ENCODE assay signal across 17 cellular contexts in genomic region chr4:122896270-122896669, GRCh38. TPM values are rescaled to one million over a fixed set of nuclear protein-coding genes. Genes with fewer than 3 reads are reported as not detected.
DNase-seq lines count a peak whose midpoint lies in the region; ATAC-seq, FAIRE-seq and TF ChIP-seq lines count a peak whose summit lies in the region.
"Had no signal": no experiment of that assay in that cellular context is flagged by ENCODE, and none has a peak within 500 bp of the region (broad histone marks: within the 10 kb centered on the region; RNA-seq: fewer than 3 reads in every experiment).

No MANE protein-coding gene starts in this region.

- no peak overlapping the region for H2BK120ac ChIP-seq in H1 (replicated peaks; ENCODE audit: low read depth, low read length)

- H2BK12ac ChIP-seq in H1 (ENCODE audit: low read depth, low read length), result no peak overlapping the region

- H3K36me3 ChIP-seq in ACC112 (ENCODE audit: insufficient read depth, low read length) (peaks cover 25% of the 10 kb centered on the region), Panc1 (ENCODE audit: control insufficient read depth, insufficient read depth, low read length) (peaks cover 8% of the 10 kb centered on the region), H1 (ENCODE audit: control insufficient read depth in 2 of 4, insufficient read depth in 4 of 4, low read length in 3 of 4) (peaks cover 0 to 66% (median 20%) of the 10 kb centered on the region in 4 experiments; a peak in 6 of 8 replicates), smooth muscle cell (ENCODE audit: low read depth) (no peaks in the 10 kb centered on the region)
- H3K36me3 ChIP-seq: BLaER1 had no signal

- peaks cover 3 to 5% of the 10 kb centered on the region in 2 experiments for H4K20me1 ChIP-seq in H1 (replicated peaks in 1 of 2; ENCODE audit: control insufficient read depth in 1 of 2, insufficient read depth in 2 of 2, low read length in 2 of 2)
- no peaks in the 10 kb centered on the region for H4K20me1 ChIP-seq in smooth muscle cell (ENCODE audit: low read depth)
- H4K20me1 ChIP-seq: BLaER1 had no signal

- H3K9me3 Mint-ChIP-seq in activated T-cell treated with anti-CD3 and anti-CD28 coated beads, Interleukin-2, amount 50 U/mL, for 24 hours, result no peaks in the 10 kb centered on the region
- H3K9me3 Mint-ChIP-seq: CD8-positive, alpha-beta memory T cell had no signal

- no peaks in the 10 kb centered on the region for H3K9me3 ChIP-seq in Panc1 (ENCODE audit: control insufficient read depth, insufficient read depth, low read depth, low read length)
- no peaks in the 10 kb centered on the region for H3K9me3 ChIP-seq in H1 (ENCODE audit: insufficient read depth in 2 of 2, low read depth in 1 of 2, low read length in 1 of 2)
- no peaks in the 10 kb centered on the region for H3K9me3 ChIP-seq in smooth muscle cell (replicated peaks; ENCODE audit: low read depth)
- H3K9me3 ChIP-seq: BLaER1 had no signal

- no peak overlapping the region for H4K91ac ChIP-seq in H1 (replicated peaks; ENCODE audit: insufficient read length, low read length)

- H4K5ac ChIP-seq in H1 (ENCODE audit: insufficient read length, low read depth, low read length), result no peak overlapping the region

- H3K23ac ChIP-seq in H1 (ENCODE audit: insufficient read length), result no peak overlapping the region

- H3K4me2 ChIP-seq in H1 (ENCODE audit: insufficient read depth in 1 of 2, low read depth in 2 of 2, low read length in 2 of 2) (no peak overlapping the region), smooth muscle cell (no peak overlapping the region)
- H3K4me2 ChIP-seq: BLaER1, GM23338 had no signal

- no peak overlapping the region for H3K27ac Mint-ChIP-seq in activated T-cell treated with anti-CD3 and anti-CD28 coated beads, Interleukin-2, amount 50 U/mL, for 24 hours
- H3K27ac Mint-ChIP-seq: GM23338 had no signal

- H3K9ac ChIP-seq in H1 (replicated peaks in 1 of 4; ENCODE audit: extremely low read depth in 1 of 4, low read depth in 3 of 4, low read length in 3 of 4) (no peak overlapping the region), smooth muscle cell (ENCODE audit: low read depth) (peak overlapping the region; percentile 13)
- H3K9ac ChIP-seq: BLaER1 had no signal

- no peaks in the 10 kb centered on the region for H3K27me3 Mint-ChIP-seq in activated T-cell treated with anti-CD3 and anti-CD28 coated beads, Interleukin-2, amount 50 U/mL, for 24 hours

- CTCF ChIA-PET in Panc1 (lab: Charles Lee) (no interaction called here), H1 (lab: Charles Lee; ENCODE audit: partially characterized antibody) (interaction anchor here (0.6 to 1.6 kb wide), 6 partner anchors 16 to 175 kb away, joined by 3 to 5 read pairs (median 3); no protein-coding TSS in a partner anchor)

- no peak overlapping the region for H3K14ac ChIP-seq in H1 (ENCODE audit: insufficient read length)

- H2BK15ac ChIP-seq in H1 (ENCODE audit: low read length), result no peak overlapping the region

- 0 out of 3 replicates have a peak, but pooled peaks of 1 of the 2 experiments have one; percentile 19 for TF ChIP-seq POLR2A in H1 (IDR thresholded peaks at IDR 0.05; ENCODE audit: control extremely low read depth in 1 of 2, low read depth in 2 of 2, low read length in 2 of 2)

- TF ChIP-seq CTCF in Panc1 (IDR thresholded peaks at IDR 0.05), result no peak
- TF ChIP-seq CTCF in H1 (IDR thresholded peaks at IDR 0.05; ENCODE audit: control extremely low read depth in 1 of 3, insufficient read depth in 1 of 3, low read depth in 1 of 3, low read length in 3 of 3), result no peak
- TF ChIP-seq CTCF in smooth muscle cell (IDR thresholded peaks at IDR 0.05; ENCODE audit: borderline replicate concordance, insufficient read depth, poor library complexity, severe bottlenecking), result no peak

- no peak overlapping the region for H3K56ac ChIP-seq in H1 (replicated peaks; ENCODE audit: insufficient read length, low read depth, low read length)

- no peak for TF ChIP-seq RAD21 in H1 (IDR thresholded peaks at IDR 0.05 in 1 of 2, conservative IDR thresholded peaks at IDR 0.05 in 1 of 2; ENCODE audit: low read depth in 2 of 2, low read length in 2 of 2)

- in situ Hi-C loops in Panc1 (cut with HindIII; ENCODE audit: low pct_unique_long_range_greater_than_20kb, low sequenced_read_pairs), result no loop called here
- in situ Hi-C loops in ACHN (cut with HindIII; ENCODE audit: low pct_ligation_motif_present, low pct_unique_long_range_greater_than_20kb, low sequenced_read_pairs), result no loop called here

- H3K79me1 ChIP-seq in H1 (ENCODE audit: low read depth, low read length), result peaks cover 2% of the 10 kb centered on the region; the same call in 1 of the 2 replicates

- no peak for FAIRE-seq in H1 (lab: Jason Lieb, UNC)

- H3K4me3 ChIP-seq in ACC112 (ENCODE audit: low read depth, low read length), result peak overlapping the region; percentile 31; the same call in 1 of the 2 replicates
- no peak overlapping the region for H3K4me3 ChIP-seq in Panc1 (ENCODE audit: low read depth in 2 of 2, low read length in 2 of 2)
- H3K4me3 ChIP-seq in H1 (ENCODE audit: extremely low read depth in 1 of 4, insufficient read depth in 2 of 4, low read depth in 3 of 4, low read length in 4 of 4), result no peak overlapping the region
- H3K4me3 ChIP-seq in smooth muscle cell, result no peak overlapping the region
- H3K4me3 ChIP-seq: BLaER1, GM23338 had no signal

- no peaks in the 10 kb centered on the region for H3K4me1 Mint-ChIP-seq in activated T-cell treated with anti-CD3 and anti-CD28 coated beads, Interleukin-2, amount 50 U/mL, for 24 hours (ENCODE audit: low read depth)
- H3K4me1 Mint-ChIP-seq: CD8-positive, alpha-beta memory T cell had no signal

- no TSS peak for BruUV-seq in Panc1 (replicated peaks; lab: Mats Ljungman, UMichigan)

- H3K23me2 ChIP-seq in H1 (ENCODE audit: low read depth, low read length), result no peaks in the 10 kb centered on the region

- DNase-seq in Panc1 (ENCODE audit: low read depth, low spot score) (no peak), H1 (ENCODE audit: low read depth in 1 of 2, low spot score in 2 of 2) (no peak), smooth muscle cell (lab: John Stamatoyannopoulos, UW; ENCODE audit: unreplicated experiment) (no peak), NCI-H748 treated with DMSO at 0.1 percent for 48 hours (lab: John Stamatoyannopoulos, UW) (no peak), ACHN (no peak)
- DNase-seq in activated T-cell treated with anti-CD3 and anti-CD28 coated beads, Interleukin-2, amount 50 U/mL, for 24 hours, result no peak
- DNase-seq: CD8-positive, alpha-beta memory T cell; DND-41; GDM1; KG1; NCI-H1092; NCI-H1694 treated with DMSO at 0.1 percent for 48 hours; NCI-H345; SHP77 treated with DMSO at 0.1 percent for 48 hours had no signal

- H2BK20ac ChIP-seq in H1 (ENCODE audit: low read length), result no peak overlapping the region

- no peak for ATAC-seq in Panc1
- ATAC-seq: GM23338 had no signal

- peaks cover 6% of the 10 kb centered on the region for H3F3A ChIP-seq in smooth muscle cell (ENCODE audit: low read depth)

- no peak overlapping the region for H3K4ac ChIP-seq in H1 (replicated peaks; ENCODE audit: insufficient read length, low read depth, low read length)

- H3K27me3 ChIP-seq in ACC112 (ENCODE audit: insufficient read depth, low read length) (no peaks in the 10 kb centered on the region), Panc1 (ENCODE audit: control insufficient read depth, insufficient read depth, low read length) (no peaks in the 10 kb centered on the region), H1 (replicated peaks in 1 of 4; ENCODE audit: control insufficient read depth in 3 of 4, extremely low read depth in 1 of 4, insufficient read depth in 3 of 4, low read length in 3 of 4) (peaks cover 0 to 2% (median 0%) of the 10 kb centered on the region in 4 experiments; a peak in 1 of 7 replicates), smooth muscle cell (ENCODE audit: low read depth) (no peaks in the 10 kb centered on the region)
- H3K27me3 ChIP-seq: BLaER1 had no signal

- WGBS in H1 (ENCODE audit: extremely low coverage in 1 of 2, insufficient coverage in 1 of 2, insufficient read length in 1 of 2, insufficient replicate concordance in 2 of 2, low coverage in 1 of 2, low lambda C conversion rate in 2 of 2, missing lambda C conversion rate in 1 of 2), 2 experiments, result 94% methylated on average over 1 of the region's 1 CpG; no CpG with 5 or more reads in 1 of the 2 experiments
- 95% methylated on average over 1 of the region's 1 CpG for WGBS in smooth muscle cell (ENCODE audit: low lambda C conversion rate)

- no peaks in the 10 kb centered on the region for H3K36me3 Mint-ChIP-seq in activated T-cell treated with anti-CD3 and anti-CD28 coated beads, Interleukin-2, amount 50 U/mL, for 24 hours (ENCODE audit: low read depth)

- H2AK5ac ChIP-seq in H1 (ENCODE audit: low read depth, low read length), result no peak overlapping the region

- TF ChIP-seq EP300 in H1 (IDR thresholded peaks at IDR 0.05; ENCODE audit: borderline replicate concordance in 1 of 2, low read depth in 2 of 2, low read length in 2 of 2), result no peak

- H3K27ac ChIP-seq in ACC112 (ENCODE audit: low read depth, low read length) (peak overlapping the region; percentile 85), Panc1 (ENCODE audit: low read length) (peak overlapping the region; percentile 87), H1 (ENCODE audit: low read depth, low read length) (no peak overlapping the region), smooth muscle cell (ENCODE audit: low read depth) (peak overlapping the region; percentile 10)
- H3K27ac ChIP-seq: BLaER1 had no signal

- H3K79me2 ChIP-seq in ACC112 (ENCODE audit: control insufficient read depth, insufficient read depth, low read length, unreplicated experiment), result peaks cover 34% of the 10 kb centered on the region
- peaks cover 0 to 12% of the 10 kb centered on the region in 2 experiments; a peak in 2 of 4 replicates for H3K79me2 ChIP-seq in H1 (ENCODE audit: control insufficient read depth in 1 of 2, insufficient read depth in 2 of 2, low read length in 2 of 2)
- H3K79me2 ChIP-seq in smooth muscle cell (ENCODE audit: low read depth), result no peaks in the 10 kb centered on the region

- H3K18ac ChIP-seq in H1 (ENCODE audit: extremely low read depth, low read length), result no peak overlapping the region

- POLR2A ChIA-PET in Panc1 (lab: Charles Lee), result no interaction called here
- POLR2A ChIA-PET in H1 (lab: Charles Lee; ENCODE audit: partially characterized antibody), result interaction anchor here (0.9 to 1.6 kb wide), 5 partner anchors 8 to 164 kb away, joined by 3 read pairs; partner anchors contain the start of gene BBS12

- intact Hi-C loops in Panc1 (cut with micrococcal nuclease; ENCODE audit: unreplicated experiment), result no loop called here

- no peak overlapping the region for H4K8ac ChIP-seq in H1 (ENCODE audit: extremely low read depth, insufficient read depth, low read length)

- no peak overlapping the region for H3K4me3 Mint-ChIP-seq in activated T-cell treated with anti-CD3 and anti-CD28 coated beads, Interleukin-2, amount 50 U/mL, for 24 hours
- H3K4me3 Mint-ChIP-seq: CD8-positive, alpha-beta memory T cell; GM23338 had no signal

- H2AFZ ChIP-seq in ACC112 (ENCODE audit: low read length, unreplicated experiment), result no peak overlapping the region
- H2AFZ ChIP-seq in H1 (ENCODE audit: low read length), result no peak overlapping the region
- H2AFZ ChIP-seq in smooth muscle cell (ENCODE audit: low read depth), result no peak overlapping the region
- H2AFZ ChIP-seq: GM23338 had no signal

- H3K4me1 ChIP-seq in ACC112 (ENCODE audit: control insufficient read depth, insufficient read depth, low read length, unreplicated experiment), result peaks cover 70% of the 10 kb centered on the region
- peaks cover 39% of the 10 kb centered on the region for H3K4me1 ChIP-seq in Panc1 (ENCODE audit: control insufficient read depth, insufficient read depth, low read length)
- H3K4me1 ChIP-seq in H1 (replicated peaks in 1 of 4; ENCODE audit: control insufficient read depth in 3 of 4, insufficient read depth in 4 of 4, low read length in 3 of 4), result no peaks in the 10 kb centered on the region
- peaks cover 14% of the 10 kb centered on the region for H3K4me1 ChIP-seq in smooth muscle cell (ENCODE audit: low read depth)
- H3K4me1 ChIP-seq: BLaER1 had no signal

- H2BK5ac ChIP-seq in H1 (ENCODE audit: low read depth, low read length), result no peak overlapping the region

RNA-seq across cellular contexts. Expression of gene NUDT6, which starts 26.1 kb away (rescaled TPM):
- total RNA-seq in Panc1 (2021; ENCODE audit: unreplicated experiment) (7.5 TPM), smooth muscle cell (4.1 and 24.6 TPM in 2 replicates)
- polyA plus RNA-seq in Panc1 (2012; ENCODE audit: insufficient read length), result 5.1 TPM
- 4.9 and 5.0 TPM in 2 replicates for total RNA-seq in H1 (2021; fragmentation: NEBNext Ultra II Directional; extraction: Animal tissue kit (Norgen Biotek cat#: 25700))
- polyA plus RNA-seq in H1 (2011; rRNA removed) (11.1 and 12.4 TPM in 2 replicates), smooth muscle cell (6.2 and 7.0 TPM in 2 replicates)
- polyA plus RNA-seq in H1 (2011; cell fraction: cytosol; rRNA removed), result 9.8 TPM
- polyA plus RNA-seq in H1 (2011; cell fraction: nucleus; rRNA removed), result 6.1 TPM
- polyA plus RNA-seq in H1 (2012, experiment 1 of 2), result 8.3 to 11.6 TPM (median 9.6 TPM) in 4 replicates
- 2.4 TPM for polyA plus RNA-seq in H1 (2012, experiment 2 of 2)
- polyA plus RNA-seq in H1 (2013, experiment 1 of 2), result 4.4 TPM
- polyA plus RNA-seq in H1 (2013, experiment 2 of 2), result 4.0 TPM
- 2.6 and 2.9 TPM in 2 replicates for polyA minus RNA-seq in H1 (2011; rRNA and poly(A)+ RNA removed)
- 1.3 TPM for polyA minus RNA-seq in H1 (2011; cell fraction: cytosol; rRNA and poly(A)+ RNA removed)
- 9.8 TPM for polyA minus RNA-seq in H1 (2011; cell fraction: nucleus; rRNA and poly(A)+ RNA removed)
